Comparison of ENCODE assay signal across 29 cellular contexts in the genomic region with DNA sequence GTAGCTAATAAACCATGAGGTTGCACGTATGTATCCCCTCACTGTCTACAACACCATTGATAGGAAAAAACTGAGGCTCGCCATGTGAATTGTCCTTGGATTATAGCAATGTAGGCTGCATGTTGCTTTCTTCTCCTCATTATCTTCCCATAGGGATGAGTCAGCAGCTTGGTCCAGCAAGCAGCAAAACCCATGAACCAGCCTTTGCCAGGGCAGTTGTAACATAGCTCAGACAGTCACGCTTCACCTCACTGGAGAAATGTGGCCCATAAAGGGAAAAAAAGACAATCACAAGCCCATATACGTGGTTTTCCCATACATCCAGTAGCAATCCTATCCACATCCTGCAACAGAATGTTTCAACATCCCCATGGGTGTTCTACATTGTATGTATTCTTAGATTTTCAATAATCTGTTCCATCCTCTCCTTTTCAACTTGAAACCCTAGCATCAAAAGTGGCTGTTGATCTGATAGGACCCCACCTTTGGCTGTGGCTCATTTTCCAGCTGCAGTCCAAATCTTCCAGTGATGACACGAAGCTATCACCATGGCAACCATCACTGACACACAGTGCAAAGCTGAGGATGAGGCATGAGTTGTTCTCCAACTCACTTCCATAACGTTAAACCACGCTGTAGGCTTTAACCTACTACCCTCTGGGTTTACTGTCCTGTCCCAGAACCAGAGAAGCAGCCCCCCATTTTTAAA. TPM values are rescaled to one million over a fixed set of nuclear protein-coding genes. Genes with fewer than 3 reads are reported as not detected.
A peak's percentile ranks its signal among the peaks of the same experiment; 100 is the strongest.
DNase-seq lines count a peak whose midpoint lies in the region; ATAC-seq and TF ChIP-seq lines count a peak whose summit lies in the region.
"Had no signal": no experiment of that assay in that cellular context is flagged by ENCODE, and none has a peak within 500 bp of the region (broad histone marks: within the 10 kb centered on the region; RNA-seq: fewer than 3 reads in every experiment).

No MANE protein-coding gene starts in this region.

- intact Hi-C loops in CD4-positive, alpha-beta memory T cell (cut with micrococcal nuclease), result no loop called here
- intact Hi-C loops in activated CD8-positive, alpha-beta T cell treated with anti-CD3 and anti-CD28 coated beads for 36 hours (cut with micrococcal nuclease), result no loop called here

- POLR2A ChIA-PET in CD4-positive, alpha-beta memory T cell (lab: Charles Lee; ENCODE audit: partially characterized antibody), result no interaction called here
- POLR2A ChIA-PET in activated CD8-positive, alpha-beta T cell treated with anti-CD3 and anti-CD28 coated beads for 36 hours (lab: Charles Lee), result no interaction called here

- no peaks in the 10 kb centered on the region for H3K4me1 ChIP-seq in CD4-positive, alpha-beta memory T cell (ENCODE audit: insufficient read depth, low read length)
- H3K4me1 ChIP-seq: ascending aorta, thyroid gland had no signal

- no peak overlapping the region for H3K4me3 Mint-ChIP-seq in nephron progenitor cell
- no peak overlapping the region for H3K4me3 Mint-ChIP-seq in CD4-positive, alpha-beta memory T cell
- no peak overlapping the region for H3K4me3 Mint-ChIP-seq in activated CD8-positive, alpha-beta T cell treated with anti-CD3 and anti-CD28 coated beads for 36 hours
- H3K4me3 Mint-ChIP-seq: activated CD4-positive, alpha-beta T cell treated with anti-CD3 and anti-CD28 coated beads, Interleukin-2, amount 10 ng/mL, durations not matched to agents 7 days and 5 days; dendritic cell treated with granulocyte-macrophage colony-stimulating factor and Interleukin-4, amounts not matched to agents 40 ng/mL and 50 ng/mL, for 4 days; naive thymus-derived CD4-positive, alpha-beta T cell; stimulated activated naive CD8-positive, alpha-beta T cell treated with anti-CD3 and anti-CD28 coated beads, Interleukin-15, Interleukin-2, amounts not matched to agents 100 ng/mL and 50 ng/mL, for 24 hours had no signal

- H3K27ac Mint-ChIP-seq in nephron progenitor cell, result no peak overlapping the region
- no peak overlapping the region for H3K27ac Mint-ChIP-seq in CD4-positive, alpha-beta memory T cell
- no peak overlapping the region for H3K27ac Mint-ChIP-seq in activated CD8-positive, alpha-beta T cell treated with anti-CD3 and anti-CD28 coated beads for 36 hours
- H3K27ac Mint-ChIP-seq: activated CD4-positive, alpha-beta T cell treated with anti-CD3 and anti-CD28 coated beads, Interleukin-2, amount 10 ng/mL, durations not matched to agents 7 days and 5 days; activated naive CD4-positive, alpha-beta T cell treated with anti-CD3 and anti-CD28 coated beads, Interleukin-2, amount 50 U/mL, for 72 hours; dendritic cell treated with granulocyte-macrophage colony-stimulating factor and Interleukin-4, amounts not matched to agents 40 ng/mL and 50 ng/mL, for 4 days; naive thymus-derived CD4-positive, alpha-beta T cell; stimulated activated naive CD8-positive, alpha-beta T cell treated with anti-CD3 and anti-CD28 coated beads, Interleukin-15, Interleukin-2, amounts not matched to agents 100 ng/mL and 50 ng/mL, for 24 hours had no signal

- no peaks in the 10 kb centered on the region for H3K36me3 ChIP-seq in CD4-positive, alpha-beta memory T cell (ENCODE audit: insufficient read depth, low read length)
- H3K36me3 ChIP-seq: ascending aorta, ovary, thyroid gland, WERI-Rb-1 had no signal

- H3K4me3 ChIP-seq in epithelial cell of proximal tubule (ENCODE audit: low read depth, low read length), result no peak overlapping the region
- no peak overlapping the region for H3K4me3 ChIP-seq in CD4-positive, alpha-beta memory T cell (ENCODE audit: low read length in 2 of 2)
- H3K4me3 ChIP-seq: ascending aorta, ovary, thyroid gland had no signal

- H3K27ac ChIP-seq in CD4-positive, alpha-beta memory T cell (ENCODE audit: low read depth, low read length), result no peak overlapping the region
- H3K27ac ChIP-seq: ascending aorta, ovary, thyroid gland, WERI-Rb-1 had no signal

- TF ChIP-seq CTCF in epithelial cell of proximal tubule (conservative IDR thresholded peaks at IDR 0.05; ENCODE audit: low read depth, low read length), result no peak
- TF ChIP-seq CTCF in nephron progenitor cell (IDR thresholded peaks at IDR 0.05), result no peak
- no peak for TF ChIP-seq CTCF in activated CD8-positive, alpha-beta T cell treated with anti-CD3 and anti-CD28 coated beads for 36 hours (IDR thresholded peaks at IDR 0.05)

- H3K27me3 Mint-ChIP-seq in nephron progenitor cell (ENCODE audit: low read depth, poor library complexity), result no peaks in the 10 kb centered on the region
- peaks cover 2% of the 10 kb centered on the region in 2 donors for H3K27me3 Mint-ChIP-seq in CD4-positive, alpha-beta memory T cell
- peaks cover 11% of the 10 kb centered on the region for H3K27me3 Mint-ChIP-seq in activated CD8-positive, alpha-beta T cell treated with anti-CD3 and anti-CD28 coated beads for 36 hours

- H3K27me3 ChIP-seq in CD4-positive, alpha-beta memory T cell (ENCODE audit: insufficient read depth, low read length), result no peaks in the 10 kb centered on the region
- H3K27me3 ChIP-seq: ascending aorta, ovary, thyroid gland had no signal

- H3K36me3 Mint-ChIP-seq in nephron progenitor cell (ENCODE audit: low read depth), result no peaks in the 10 kb centered on the region
- no peaks in the 10 kb centered on the region for H3K36me3 Mint-ChIP-seq in CD4-positive, alpha-beta memory T cell
- H3K36me3 Mint-ChIP-seq in activated CD8-positive, alpha-beta T cell treated with anti-CD3 and anti-CD28 coated beads for 36 hours (ENCODE audit: low read depth), result no peaks in the 10 kb centered on the region
- H3K36me3 Mint-ChIP-seq: activated naive CD4-positive, alpha-beta T cell treated with anti-CD3 and anti-CD28 coated beads, Interleukin-2, amount 50 U/mL, for 72 hours; naive thymus-derived CD4-positive, alpha-beta T cell had no signal

- H3K4me1 Mint-ChIP-seq in nephron progenitor cell, result peaks cover 18% of the 10 kb centered on the region
- H3K4me1 Mint-ChIP-seq in CD4-positive, alpha-beta memory T cell, result no peaks in the 10 kb centered on the region
- H3K4me1 Mint-ChIP-seq in activated CD8-positive, alpha-beta T cell treated with anti-CD3 and anti-CD28 coated beads for 36 hours (ENCODE audit: low read depth), result no peaks in the 10 kb centered on the region
- H3K4me1 Mint-ChIP-seq: activated CD4-positive, alpha-beta T cell treated with anti-CD3 and anti-CD28 coated beads, Interleukin-2, amount 10 ng/mL, durations not matched to agents 7 days and 5 days had no signal

- DNase-seq in DMS53 (lab: John Stamatoyannopoulos, UW) (peak; percentile 83), M059J (ENCODE audit: low read depth) (peak; percentile 3), epithelial cell of proximal tubule (ENCODE audit: low read depth) (peak; percentile 93), nephron progenitor cell (peak; percentile 14), EL (no peak)
- DNase-seq in CD4-positive, alpha-beta memory T cell, result no peak
- no peak for DNase-seq in activated CD4-positive, alpha-beta T cell treated with anti-CD3 and anti-CD28 coated beads, Interleukin-2, amount 50 U/mL, for 1 hour
- no peak for DNase-seq in activated CD8-positive, alpha-beta T cell treated with anti-CD3 and anti-CD28 coated beads for 36 hours
- DNase-seq: activated CD4-positive, alpha-beta T cell treated with anti-CD3 and anti-CD28 coated beads, Interleukin-2, amount 10 ng/mL, durations not matched to agents 7 days and 5 days; C1 segment of cervical spinal cord; Calu3; central memory CD4-positive, alpha-beta T cell; glutamatergic neuron; KG1; MV-4-11; naive thymus-derived CD4-positive, alpha-beta T cell; NCI-H1694; NCI-H774; ovary; right cardiac atrium; SK-N-SH; WERI-Rb-1 had no signal

- CTCF ChIA-PET in CD4-positive, alpha-beta memory T cell (lab: Charles Lee; ENCODE audit: partially characterized antibody), result no interaction called here
- CTCF ChIA-PET in activated CD8-positive, alpha-beta T cell treated with anti-CD3 and anti-CD28 coated beads for 36 hours (lab: Charles Lee), result interaction anchor here (1.1 kb wide), 1 partner anchor 10 kb away, joined by 3 read pairs; no protein-coding TSS in a partner anchor

- no peaks in the 10 kb centered on the region for H3K9me3 ChIP-seq in CD4-positive, alpha-beta memory T cell (ENCODE audit: control insufficient read depth in 1 of 2, low read length in 2 of 2)
- H3K9me3 ChIP-seq: ascending aorta, ovary, SK-N-SH, thyroid gland had no signal

- ATAC-seq in activated CD8-positive, alpha-beta T cell treated with anti-CD3 and anti-CD28 coated beads for 36 hours, result no peak
- ATAC-seq: activated naive CD4-positive, alpha-beta T cell treated with anti-CD3 and anti-CD28 coated beads, Interleukin-2, amount 50 U/mL, for 72 hours; left lobe of liver; naive thymus-derived CD4-positive, alpha-beta T cell; right cardiac atrium had no signal

- no peaks in the 10 kb centered on the region for H3K9me3 Mint-ChIP-seq in nephron progenitor cell
- H3K9me3 Mint-ChIP-seq in CD4-positive, alpha-beta memory T cell, result peaks cover 0 to 3% (median 0%) of the 10 kb centered on the region in 8 donors
- H3K9me3 Mint-ChIP-seq in activated CD8-positive, alpha-beta T cell treated with anti-CD3 and anti-CD28 coated beads for 36 hours, result no peaks in the 10 kb centered on the region
- H3K9me3 Mint-ChIP-seq: activated CD4-positive, alpha-beta T cell treated with anti-CD3 and anti-CD28 coated beads, Interleukin-2, amount 10 ng/mL, durations not matched to agents 7 days and 5 days; activated naive CD4-positive, alpha-beta T cell treated with anti-CD3 and anti-CD28 coated beads, Interleukin-2, amount 50 U/mL, for 72 hours; dendritic cell treated with granulocyte-macrophage colony-stimulating factor and Interleukin-4, amounts not matched to agents 40 ng/mL and 50 ng/mL, for 4 days; stimulated activated naive CD8-positive, alpha-beta T cell treated with anti-CD3 and anti-CD28 coated beads, Interleukin-15, Interleukin-2, amounts not matched to agents 100 ng/mL and 50 ng/mL, for 24 hours had no signal

RNA-seq across cellular contexts. Expression of a gene that starts 34.0 kb away (rescaled TPM):
- total RNA-seq in M059J (2014; rRNA removed; shearing (Covaris generic)), result not detected in 2 replicates
- total RNA-seq in epithelial cell of proximal tubule, result 0.12 TPM in 1 of 2 replicates, not detected in the other
- total RNA-seq in CD4-positive, alpha-beta memory T cell, result not detected
- under 1 TPM in 1 of 2 donors, not detected in 1; 0.01 TPM for polyA plus RNA-seq in CD4-positive, alpha-beta memory T cell
- total RNA-seq in activated CD8-positive, alpha-beta T cell treated with anti-CD3 and anti-CD28 coated beads for 36 hours, result not detected
- total RNA-seq: activated CD4-positive, alpha-beta T cell treated with anti-CD3 and anti-CD28 coated beads, Interleukin-2, amount 10 ng/mL, durations not matched to agents 7 days and 5 days; activated naive CD4-positive, alpha-beta T cell treated with anti-CD3 and anti-CD28 coated beads, Interleukin-2, amount 50 U/mL, for 72 hours; left lobe of liver; naive thymus-derived CD4-positive, alpha-beta T cell; T-helper 2 cell treated with Interferon-gamma antibody and Interleukin-4, amounts not matched to agents 100 ng/mL and 5 ng/mL, for 36 hours had no signal
- polyA plus RNA-seq: naive thymus-derived CD4-positive, alpha-beta T cell; SK-N-SH had no signal

Comparison
In these comparisons a context has a peak if more than half of its experiments do, and no peak if none do; other contexts are left out.
1. DNase-seq: peak in DMS53 (single experiment), M059J (single experiment), epithelial cell of proximal tubule (single experiment) and nephron progenitor cell (single experiment); none in CD4-positive, alpha-beta memory T cell (0 of 5), EL (single experiment), activated CD4-positive, alpha-beta T cell treated with anti-CD3 and anti-CD28 coated beads, Interleukin-2, amount 50 U/mL, for 1 hour (single experiment) and activated CD8-positive, alpha-beta T cell treated with anti-CD3 and anti-CD28 coated beads for 36 hours (single experiment).